Comparison of ENCODE assay signal across 9 cellular contexts in the genomic region with DNA sequence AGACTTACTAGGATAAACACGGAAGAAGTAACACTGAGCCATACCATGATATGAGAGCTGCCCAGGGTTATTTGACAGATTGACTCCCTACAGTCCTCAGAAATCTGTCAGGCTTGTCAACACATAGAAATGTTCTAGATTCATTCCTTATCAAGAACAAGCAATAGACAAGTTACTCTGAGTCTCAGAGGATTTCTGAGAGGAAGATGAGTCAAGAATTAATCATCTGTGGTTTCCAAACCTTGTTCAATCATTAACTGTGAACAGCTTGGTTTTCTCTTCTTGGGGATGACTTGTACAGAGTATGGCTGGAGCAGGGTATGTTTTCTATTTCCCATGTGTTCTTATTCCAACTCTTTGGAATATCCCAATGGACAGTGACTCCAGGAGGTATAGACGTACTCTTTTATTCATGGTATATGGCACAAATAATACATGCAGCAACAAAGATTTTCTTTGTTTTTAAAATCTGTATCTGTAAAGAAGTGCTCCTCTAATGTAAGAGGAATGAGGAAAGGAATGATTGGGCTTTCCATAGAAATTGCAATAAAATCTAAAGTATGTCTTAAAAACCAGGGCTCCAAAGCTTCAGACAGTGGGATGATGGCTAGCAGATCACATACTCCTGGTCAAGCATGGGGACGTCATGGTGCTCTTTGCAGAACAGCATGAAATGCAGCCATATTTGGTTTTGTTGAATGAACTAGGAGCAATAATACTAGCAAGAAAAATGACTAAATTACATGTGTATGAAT. TPM values are rescaled to one million over a fixed set of nuclear protein-coding genes. Genes with fewer than 3 reads are reported as not detected.
A peak's percentile ranks its signal among the peaks of the same experiment; 100 is the strongest.
DNase-seq lines count a peak whose midpoint lies in the region; ATAC-seq and TF ChIP-seq lines count a peak whose summit lies in the region.
"Had no signal": no experiment of that assay in that cellular context is flagged by ENCODE, and none has a peak within 500 bp of the region (broad histone marks: within the 10 kb centered on the region; RNA-seq: fewer than 3 reads in every experiment).

No MANE protein-coding gene starts in this region.

- H3K9me3 ChIP-seq in CD4-positive, CD25-positive, alpha-beta regulatory T cell (ENCODE audit: control insufficient read depth in 2 of 2, low read length in 2 of 2), result no peaks in the 10 kb centered on the region

- no peaks in the 10 kb centered on the region for H3K36me3 Mint-ChIP-seq in CD4-positive, CD25-positive, alpha-beta regulatory T cell
- H3K36me3 Mint-ChIP-seq in natural killer cell treated with Interleukin-12 subunit alpha and Interleukin-12 subunit beta and Interleukin-15 and Interleukin-18, amount 100 ng/mL, for 72 hours, result no peaks in the 10 kb centered on the region

- ATAC-seq in CD4-positive, CD25-positive, alpha-beta regulatory T cell (ENCODE audit: low read depth in 2 of 2), result peak; percentile 53 to 59
- ATAC-seq in GM21390 (IDR thresholded peaks at IDR 0.05; ENCODE audit: unreplicated experiment) (peak; percentile 90), HG03571 (IDR thresholded peaks at IDR 0.05; ENCODE audit: unreplicated experiment) (peak; percentile 95), GM21515 (IDR thresholded peaks at IDR 0.05; ENCODE audit: unreplicated experiment) (no peak)
- ATAC-seq in natural killer cell treated with Interleukin-12 subunit alpha and Interleukin-12 subunit beta and Interleukin-15 and Interleukin-18, amount 100 ng/mL, for 72 hours, result no peak

- H3K9me3 Mint-ChIP-seq in CD4-positive, CD25-positive, alpha-beta regulatory T cell, result no peaks in the 10 kb centered on the region
- no peaks in the 10 kb centered on the region for H3K9me3 Mint-ChIP-seq in natural killer cell treated with Interleukin-12 subunit alpha and Interleukin-12 subunit beta and Interleukin-15 and Interleukin-18, amount 100 ng/mL, for 72 hours

- H3K4me3 Mint-ChIP-seq in CD4-positive, CD25-positive, alpha-beta regulatory T cell, result no peak overlapping the region
- no peak overlapping the region for H3K4me3 Mint-ChIP-seq in natural killer cell treated with Interleukin-12 subunit alpha and Interleukin-12 subunit beta and Interleukin-15 and Interleukin-18, amount 100 ng/mL, for 72 hours

- H3K27me3 ChIP-seq in CD4-positive, CD25-positive, alpha-beta regulatory T cell (ENCODE audit: control insufficient read depth, insufficient read depth, low read length), result peaks cover 11% of the 10 kb centered on the region

- no peaks in the 10 kb centered on the region for H3K4me1 ChIP-seq in CD4-positive, CD25-positive, alpha-beta regulatory T cell (ENCODE audit: control insufficient read depth, insufficient read depth, low read length, poor library complexity, severe bottlenecking)

- H3K27me3 Mint-ChIP-seq in CD4-positive, CD25-positive, alpha-beta regulatory T cell, result peaks cover 20% of the 10 kb centered on the region
- H3K27me3 Mint-ChIP-seq in natural killer cell treated with Interleukin-12 subunit alpha and Interleukin-12 subunit beta and Interleukin-15 and Interleukin-18, amount 100 ng/mL, for 72 hours, result peaks cover 12 to 29% of the 10 kb centered on the region in 2 donors

- no peaks in the 10 kb centered on the region for H3K4me1 Mint-ChIP-seq in CD4-positive, CD25-positive, alpha-beta regulatory T cell
- H3K4me1 Mint-ChIP-seq in natural killer cell treated with Interleukin-12 subunit alpha and Interleukin-12 subunit beta and Interleukin-15 and Interleukin-18, amount 100 ng/mL, for 72 hours (ENCODE audit: low read depth in 2 of 2), result peaks cover 0 to 9% of the 10 kb centered on the region in 2 donors

- H3K27ac ChIP-seq in CD4-positive, CD25-positive, alpha-beta regulatory T cell (ENCODE audit: insufficient read depth, low read length, poor library complexity, severe bottlenecking), result no peak overlapping the region

- TF ChIP-seq CTCF in fibroblast of pulmonary artery (IDR thresholded peaks at IDR 0.05; ENCODE audit: low read length, missing control alignments), result no peak

- no peak overlapping the region for H3K4me3 ChIP-seq in CD4-positive, CD25-positive, alpha-beta regulatory T cell (ENCODE audit: low read depth, low read length)
- no peak overlapping the region for H3K4me3 ChIP-seq in fibroblast of pulmonary artery (replicated peaks; ENCODE audit: low read depth, low read length)

- DNase-seq in CD4-positive, CD25-positive, alpha-beta regulatory T cell, result no peak
- peak; percentile 75 for DNase-seq in fibroblast of pulmonary artery (ENCODE audit: low read depth)
- no peak for DNase-seq in GDM1 (lab: John Stamatoyannopoulos, UW)
- DNase-seq in natural killer cell treated with Interleukin-12 subunit alpha and Interleukin-12 subunit beta and Interleukin-15 and Interleukin-18, amount 100 ng/mL, for 72 hours (ENCODE audit: low spot score), result no peak
- no peak for DNase-seq in NCI-H2171 treated with DMSO at 0.1 percent for 48 hours (lab: John Stamatoyannopoulos, UW)
- DNase-seq: NCI-H2081 had no signal

- no peak overlapping the region for H3K27ac Mint-ChIP-seq in CD4-positive, CD25-positive, alpha-beta regulatory T cell
- no peak overlapping the region for H3K27ac Mint-ChIP-seq in natural killer cell treated with Interleukin-12 subunit alpha and Interleukin-12 subunit beta and Interleukin-15 and Interleukin-18, amount 100 ng/mL, for 72 hours

- no peaks in the 10 kb centered on the region for H3K36me3 ChIP-seq in CD4-positive, CD25-positive, alpha-beta regulatory T cell (ENCODE audit: control insufficient read depth, insufficient read depth, low read length)

RNA-seq across cellular contexts. Expression of a gene that starts 11.9 kb away (rescaled TPM):
- total RNA-seq in CD4-positive, CD25-positive, alpha-beta regulatory T cell, result 12.9 TPM
- polyA plus RNA-seq in CD4-positive, CD25-positive, alpha-beta regulatory T cell, result 10 to 100 TPM; 14.5 to 19.6 (median 15.3) TPM
- total RNA-seq in natural killer cell treated with Interleukin-12 subunit alpha and Interleukin-12 subunit beta and Interleukin-15 and Interleukin-18, amount 100 ng/mL, for 72 hours, result 10 to 100 TPM; 12.1 to 12.5 TPM

RNA-seq across cellular contexts. Expression of a gene that starts 24.4 kb away (rescaled TPM):
- total RNA-seq in CD4-positive, CD25-positive, alpha-beta regulatory T cell, result not detected
- under 1 TPM in 1 of 4 donors, not detected in 3; 0.24 TPM for polyA plus RNA-seq in CD4-positive, CD25-positive, alpha-beta regulatory T cell
- total RNA-seq in natural killer cell treated with Interleukin-12 subunit alpha and Interleukin-12 subunit beta and Interleukin-15 and Interleukin-18, amount 100 ng/mL, for 72 hours, result not detected

Comparison
In these comparisons a context has a peak if more than half of its experiments do, and no peak if none do; other contexts are left out.
1. ATAC-seq: peak in CD4-positive, CD25-positive, alpha-beta regulatory T cell (2 of 2), GM21390 (single experiment) and HG03571 (single experiment); none in natural killer cell treated with Interleukin-12 subunit alpha and Interleukin-12 subunit beta and Interleukin-15 and Interleukin-18, amount 100 ng/mL, for 72 hours (0 of 2) and GM21515 (single experiment).